Comparison of ENCODE assay signal across 1 cellular context in genomic region chr1:9589719-9590157, GRCh38.
TF ChIP-seq lines count a peak whose summit lies in the region.

No MANE protein-coding gene starts in this region.

TF ChIP-seq in A549, 52 proteins besides CTCF, POLR2A, EP300 and RAD21 (continued from another document):
- TF ChIP-seq ELK1 (IDR thresholded peaks at IDR 0.05; ENCODE audit: low read depth, low read length): no peak
- no peak for TF ChIP-seq MYC (IDR thresholded peaks at IDR 0.05; ENCODE audit: borderline replicate concordance, low read length)
- TF ChIP-seq CBX2 (IDR thresholded peaks at IDR 0.05; ENCODE audit: borderline replicate concordance, low read depth): no peak
- no peak for TF ChIP-seq RCOR1 (IDR thresholded peaks at IDR 0.05; ENCODE audit: low read depth, low read length)
- no peak for TF ChIP-seq REST (IDR thresholded peaks at IDR 0.05)
- no peak for TF ChIP-seq FOSB (CRISPR knock-in tag; IDR thresholded peaks at IDR 0.05)
- TF ChIP-seq ESRRA (IDR thresholded peaks at IDR 0.05; ENCODE audit: borderline replicate concordance, low read length): no peak
- no peak for TF ChIP-seq KDM1A (IDR thresholded peaks at IDR 0.05; ENCODE audit: low read depth)
TF ChIP-seq in A549: peak in this region for 0.
